In genomic region chr1:236144446-236145150, GRCh38 we compare ENCODE assay signal across 2 cellular contexts.
TF ChIP-seq lines count a peak whose summit lies in the region.

No MANE protein-coding gene starts in this region.

TF ChIP-seq in HEK293, 187 proteins besides CTCF, POLR2A, EP300 and RAD21 (continued from another document):
- TF ChIP-seq GFI1B (tag by site-specific recombination; IDR thresholded peaks at IDR 0.05), result no peak
- no peak for TF ChIP-seq ZNF169 (tag by site-specific recombination; IDR thresholded peaks at IDR 0.05)
- peak; percentile 60 for TF ChIP-seq ZNF341 (tag by site-specific recombination; IDR thresholded peaks at IDR 0.05; ENCODE audit: low read depth)
- TF ChIP-seq ZNF600 (tag by site-specific recombination; IDR thresholded peaks at IDR 0.05), result 0 out of 2 replicates have a peak, but pooled peaks have one; percentile 12
- 0 out of 2 replicates have a peak, but pooled peaks have one; percentile 13 for TF ChIP-seq ZNF2 (tag by site-specific recombination; IDR thresholded peaks at IDR 0.05)

TF ChIP-seq in GM12878, 131 proteins besides CTCF, POLR2A, EP300 and RAD21 (continued from another document):
- peak; percentile 11; the same call in 1 of the 2 replicates for TF ChIP-seq RAD51 (IDR thresholded peaks at IDR 0.05)
- no peak for TF ChIP-seq ZZZ3 (IDR thresholded peaks at IDR 0.05; ENCODE audit: control insufficient read depth, insufficient read length, low read depth)
- TF ChIP-seq DPF2 (IDR thresholded peaks at IDR 0.05), result 0 out of 2 replicates have a peak, but pooled peaks have one; percentile 29
- TF ChIP-seq IRF3 (IDR thresholded peaks at IDR 0.05), result no peak
- TF ChIP-seq, protein P1, sequence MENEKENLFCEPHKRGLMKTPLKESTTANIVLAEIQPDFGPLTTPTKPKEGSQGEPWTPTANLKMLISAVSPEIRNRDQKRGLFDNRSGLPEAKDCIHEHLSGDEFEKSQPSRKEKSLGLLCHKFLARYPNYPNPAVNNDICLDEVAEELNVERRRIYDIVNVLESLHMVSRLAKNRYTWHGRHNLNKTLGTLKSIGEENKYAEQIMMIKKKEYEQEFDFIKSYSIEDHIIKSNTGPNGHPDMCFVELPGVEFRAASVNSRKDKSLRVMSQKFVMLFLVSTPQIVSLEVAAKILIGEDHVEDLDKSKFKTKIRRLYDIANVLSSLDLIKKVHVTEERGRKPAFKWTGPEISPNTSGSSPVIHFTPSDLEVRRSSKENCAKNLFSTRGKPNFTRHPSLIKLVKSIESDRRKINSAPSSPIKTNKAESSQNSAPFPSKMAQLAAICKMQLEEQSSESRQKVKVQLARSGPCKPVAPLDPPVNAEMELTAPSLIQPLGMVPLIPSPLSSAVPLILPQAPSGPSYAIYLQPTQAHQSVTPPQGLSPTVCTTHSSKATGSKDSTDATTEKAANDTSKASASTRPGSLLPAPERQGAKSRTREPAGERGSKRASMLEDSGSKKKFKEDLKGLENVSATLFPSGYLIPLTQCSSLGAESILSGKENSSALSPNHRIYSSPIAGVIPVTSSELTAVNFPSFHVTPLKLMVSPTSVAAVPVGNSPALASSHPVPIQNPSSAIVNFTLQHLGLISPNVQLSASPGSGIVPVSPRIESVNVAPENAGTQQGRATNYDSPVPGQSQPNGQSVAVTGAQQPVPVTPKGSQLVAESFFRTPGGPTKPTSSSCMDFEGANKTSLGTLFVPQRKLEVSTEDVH (IDR thresholded peaks at IDR 0.05; ENCODE audit: low read depth, partially characterized antibody), result no peak
- TF ChIP-seq NBN (IDR thresholded peaks at IDR 0.05), result no peak
- TF ChIP-seq, protein P2, sequence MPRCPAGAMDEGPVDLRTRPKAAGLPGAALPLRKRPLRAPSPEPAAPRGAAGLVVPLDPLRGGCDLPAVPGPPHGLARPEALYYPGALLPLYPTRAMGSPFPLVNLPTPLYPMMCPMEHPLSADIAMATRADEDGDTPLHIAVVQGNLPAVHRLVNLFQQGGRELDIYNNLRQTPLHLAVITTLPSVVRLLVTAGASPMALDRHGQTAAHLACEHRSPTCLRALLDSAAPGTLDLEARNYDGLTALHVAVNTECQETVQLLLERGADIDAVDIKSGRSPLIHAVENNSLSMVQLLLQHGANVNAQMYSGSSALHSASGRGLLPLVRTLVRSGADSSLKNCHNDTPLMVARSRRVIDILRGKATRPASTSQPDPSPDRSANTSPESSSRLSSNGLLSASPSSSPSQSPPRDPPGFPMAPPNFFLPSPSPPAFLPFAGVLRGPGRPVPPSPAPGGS (IDR thresholded peaks at IDR 0.05; ENCODE audit: borderline replicate concordance, insufficient read depth, low read depth, low read length, poor library complexity, severe bottlenecking), result no peak
- no peak for TF ChIP-seq EGR1 (IDR thresholded peaks at IDR 0.05; ENCODE audit: borderline replicate concordance in 1 of 2, low read depth in 2 of 2, low read length in 2 of 2)
- no peak for TF ChIP-seq TCF12 (IDR thresholded peaks at IDR 0.05; ENCODE audit: low read depth, low read length)
- peak in 1 of 2 experiments; percentile 16; a peak in 1 of 4 replicates for TF ChIP-seq IKZF2 (IDR thresholded peaks at IDR 0.05)
- no peak for TF ChIP-seq ZNF24 (IDR thresholded peaks at IDR 0.05)
- no peak for TF ChIP-seq ZNF622 (IDR thresholded peaks at IDR 0.05)
- TF ChIP-seq SUZ12 (IDR thresholded peaks at IDR 0.05; ENCODE audit: unreplicated experiment), result no peak
- peak; percentile 43 for TF ChIP-seq SKIL (IDR thresholded peaks at IDR 0.05; ENCODE audit: low read depth, poor library complexity, severe bottlenecking)
- TF ChIP-seq, protein P3, sequence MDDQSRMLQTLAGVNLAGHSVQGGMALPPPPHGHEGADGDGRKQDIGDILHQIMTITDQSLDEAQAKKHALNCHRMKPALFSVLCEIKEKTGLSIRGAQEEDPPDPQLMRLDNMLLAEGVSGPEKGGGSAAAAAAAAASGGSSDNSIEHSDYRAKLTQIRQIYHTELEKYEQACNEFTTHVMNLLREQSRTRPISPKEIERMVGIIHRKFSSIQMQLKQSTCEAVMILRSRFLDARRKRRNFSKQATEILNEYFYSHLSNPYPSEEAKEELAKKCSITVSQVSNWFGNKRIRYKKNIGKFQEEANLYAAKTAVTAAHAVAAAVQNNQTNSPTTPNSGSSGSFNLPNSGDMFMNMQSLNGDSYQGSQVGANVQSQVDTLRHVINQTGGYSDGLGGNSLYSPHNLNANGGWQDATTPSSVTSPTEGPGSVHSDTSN (IDR thresholded peaks at IDR 0.05; ENCODE audit: insufficient replicate concordance, low read depth, low read length), result no peak
- TF ChIP-seq, protein P4, sequence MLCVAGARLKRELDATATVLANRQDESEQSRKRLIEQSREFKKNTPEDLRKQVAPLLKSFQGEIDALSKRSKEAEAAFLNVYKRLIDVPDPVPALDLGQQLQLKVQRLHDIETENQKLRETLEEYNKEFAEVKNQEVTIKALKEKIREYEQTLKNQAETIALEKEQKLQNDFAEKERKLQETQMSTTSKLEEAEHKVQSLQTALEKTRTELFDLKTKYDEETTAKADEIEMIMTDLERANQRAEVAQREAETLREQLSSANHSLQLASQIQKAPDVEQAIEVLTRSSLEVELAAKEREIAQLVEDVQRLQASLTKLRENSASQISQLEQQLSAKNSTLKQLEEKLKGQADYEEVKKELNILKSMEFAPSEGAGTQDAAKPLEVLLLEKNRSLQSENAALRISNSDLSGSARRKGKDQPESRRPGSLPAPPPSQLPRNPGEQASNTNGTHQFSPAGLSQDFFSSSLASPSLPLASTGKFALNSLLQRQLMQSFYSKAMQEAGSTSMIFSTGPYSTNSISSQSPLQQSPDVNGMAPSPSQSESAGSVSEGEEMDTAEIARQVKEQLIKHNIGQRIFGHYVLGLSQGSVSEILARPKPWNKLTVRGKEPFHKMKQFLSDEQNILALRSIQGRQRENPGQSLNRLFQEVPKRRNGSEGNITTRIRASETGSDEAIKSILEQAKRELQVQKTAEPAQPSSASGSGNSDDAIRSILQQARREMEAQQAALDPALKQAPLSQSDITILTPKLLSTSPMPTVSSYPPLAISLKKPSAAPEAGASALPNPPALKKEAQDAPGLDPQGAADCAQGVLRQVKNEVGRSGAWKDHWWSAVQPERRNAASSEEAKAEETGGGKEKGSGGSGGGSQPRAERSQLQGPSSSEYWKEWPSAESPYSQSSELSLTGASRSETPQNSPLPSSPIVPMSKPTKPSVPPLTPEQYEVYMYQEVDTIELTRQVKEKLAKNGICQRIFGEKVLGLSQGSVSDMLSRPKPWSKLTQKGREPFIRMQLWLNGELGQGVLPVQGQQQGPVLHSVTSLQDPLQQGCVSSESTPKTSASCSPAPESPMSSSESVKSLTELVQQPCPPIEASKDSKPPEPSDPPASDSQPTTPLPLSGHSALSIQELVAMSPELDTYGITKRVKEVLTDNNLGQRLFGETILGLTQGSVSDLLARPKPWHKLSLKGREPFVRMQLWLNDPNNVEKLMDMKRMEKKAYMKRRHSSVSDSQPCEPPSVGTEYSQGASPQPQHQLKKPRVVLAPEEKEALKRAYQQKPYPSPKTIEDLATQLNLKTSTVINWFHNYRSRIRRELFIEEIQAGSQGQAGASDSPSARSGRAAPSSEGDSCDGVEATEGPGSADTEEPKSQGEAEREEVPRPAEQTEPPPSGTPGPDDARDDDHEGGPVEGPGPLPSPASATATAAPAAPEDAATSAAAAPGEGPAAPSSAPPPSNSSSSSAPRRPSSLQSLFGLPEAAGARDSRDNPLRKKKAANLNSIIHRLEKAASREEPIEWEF (IDR thresholded peaks at IDR 0.05; ENCODE audit: insufficient replicate concordance, low read depth, low read length), result no peak
- no peak for TF ChIP-seq SREBF1 (IDR thresholded peaks at IDR 0.05; ENCODE audit: low read length)
- no peak for TF ChIP-seq SMAD5 (IDR thresholded peaks at IDR 0.05; ENCODE audit: low read depth)
- TF ChIP-seq POU2F2 (IDR thresholded peaks at IDR 0.05; ENCODE audit: borderline replicate concordance, low read depth, low read length), result peak; percentile 68; the same call in 2 of the 3 replicates
- TF ChIP-seq, protein P5, sequence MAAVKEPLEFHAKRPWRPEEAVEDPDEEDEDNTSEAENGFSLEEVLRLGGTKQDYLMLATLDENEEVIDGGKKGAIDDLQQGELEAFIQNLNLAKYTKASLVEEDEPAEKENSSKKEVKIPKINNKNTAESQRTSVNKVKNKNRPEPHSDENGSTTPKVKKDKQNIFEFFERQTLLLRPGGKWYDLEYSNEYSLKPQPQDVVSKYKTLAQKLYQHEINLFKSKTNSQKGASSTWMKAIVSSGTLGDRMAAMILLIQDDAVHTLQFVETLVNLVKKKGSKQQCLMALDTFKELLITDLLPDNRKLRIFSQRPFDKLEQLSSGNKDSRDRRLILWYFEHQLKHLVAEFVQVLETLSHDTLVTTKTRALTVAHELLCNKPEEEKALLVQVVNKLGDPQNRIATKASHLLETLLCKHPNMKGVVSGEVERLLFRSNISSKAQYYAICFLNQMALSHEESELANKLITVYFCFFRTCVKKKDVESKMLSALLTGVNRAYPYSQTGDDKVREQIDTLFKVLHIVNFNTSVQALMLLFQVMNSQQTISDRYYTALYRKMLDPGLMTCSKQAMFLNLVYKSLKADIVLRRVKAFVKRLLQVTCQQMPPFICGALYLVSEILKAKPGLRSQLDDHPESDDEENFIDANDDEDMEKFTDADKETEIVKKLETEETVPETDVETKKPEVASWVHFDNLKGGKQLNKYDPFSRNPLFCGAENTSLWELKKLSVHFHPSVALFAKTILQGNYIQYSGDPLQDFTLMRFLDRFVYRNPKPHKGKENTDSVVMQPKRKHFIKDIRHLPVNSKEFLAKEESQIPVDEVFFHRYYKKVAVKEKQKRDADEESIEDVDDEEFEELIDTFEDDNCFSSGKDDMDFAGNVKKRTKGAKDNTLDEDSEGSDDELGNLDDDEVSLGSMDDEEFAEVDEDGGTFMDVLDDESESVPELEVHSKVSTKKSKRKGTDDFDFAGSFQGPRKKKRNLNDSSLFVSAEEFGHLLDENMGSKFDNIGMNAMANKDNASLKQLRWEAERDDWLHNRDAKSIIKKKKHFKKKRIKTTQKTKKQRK (IDR thresholded peaks at IDR 0.05; ENCODE audit: low read depth, low read length), result no peak
- TF ChIP-seq IRF4 (IDR thresholded peaks at IDR 0.05; ENCODE audit: low read depth, low read length), result no peak
